In genomic region chr1:201721131-201722049, GRCh38 we compare ENCODE assay signal across 10 cellular contexts.
DNase-seq lines count a peak whose midpoint lies in the region; ATAC-seq, FAIRE-seq and TF ChIP-seq lines count a peak whose summit lies in the region.
"Had no signal": no experiment of that assay in that cellular context is flagged by ENCODE, and none has a peak within 500 bp of the region (broad histone marks: within the 10 kb centered on the region; RNA-seq: fewer than 3 reads in every experiment).

No MANE protein-coding gene starts in this region.

- peaks cover 45% of the 10 kb centered on the region for H3K36me3 Mint-ChIP-seq in brain

- H3K4me1 ChIP-seq in HUES6 (ENCODE audit: control insufficient read depth, insufficient read depth, low read length) (peaks cover 38% of the 10 kb centered on the region), HepG2 (ENCODE audit: insufficient read depth, low read length) (no peaks in the 10 kb centered on the region)
- H3K4me1 ChIP-seq: parathyroid adenoma had no signal

- CTCF ChIA-PET in HepG2 (lab: Yijun Ruan, JAX; ENCODE audit: low intra/inter-chr PET ratio, low total read pairs): no interaction called here

- H3K27ac Mint-ChIP-seq in brain: peak overlapping the region in 4 of 5 experiments; percentile 57 to 90 (median 84)

- POLR2A ChIA-PET in HepG2 (lab: Yijun Ruan, JAX): no interaction called here

- H3K9me3 Mint-ChIP-seq in brain: no peaks in the 10 kb centered on the region

- H3K9me3 ChIP-seq in HUES6 (ENCODE audit: control insufficient read depth, insufficient read depth, low read depth, low read length): no peaks in the 10 kb centered on the region
- no peaks in the 10 kb centered on the region for H3K9me3 ChIP-seq in HepG2 (ENCODE audit: low read length)

- H3K4me3 ChIP-seq in HUES6 (ENCODE audit: low read depth, low read length) (no peak overlapping the region), HepG2 (replicated peaks in 1 of 3; ENCODE audit: insufficient read depth in 1 of 3, low read depth in 2 of 3, low read length in 3 of 3) (no peak overlapping the region)

- TF ChIP-seq RAD21 in HepG2 (CRISPR knock-in tag; IDR thresholded peaks at IDR 0.05): no peak

- TF ChIP-seq POLR2A in HepG2 (IDR thresholded peaks at IDR 0.05; ENCODE audit: insufficient read depth in 1 of 2, low read depth in 2 of 2, low read length in 2 of 2): no peak

- H3K4me2 ChIP-seq in HepG2 (ENCODE audit: low read depth, low read length): no peak overlapping the region

- H3K27me3 ChIP-seq in HUES6 (ENCODE audit: control insufficient read depth, insufficient read depth, low read length): no peaks in the 10 kb centered on the region
- no peaks in the 10 kb centered on the region for H3K27me3 ChIP-seq in layer of hippocampus (ENCODE audit: control insufficient read depth, insufficient read depth, low read length)
- H3K27me3 ChIP-seq in HepG2 (ENCODE audit: control insufficient read depth in 1 of 2, insufficient read depth in 2 of 2, low read length in 2 of 2): peaks cover 2 to 40% of the 10 kb centered on the region in 2 experiments; a peak in 3 of 5 replicates

- no peaks in the 10 kb centered on the region for H3K79me2 ChIP-seq in HepG2 (ENCODE audit: insufficient read depth, low read length)
- H3K79me2 ChIP-seq: parathyroid adenoma had no signal

- no peak for FAIRE-seq in HepG2 (lab: Jason Lieb, UNC)

- peaks cover 4% of the 10 kb centered on the region for H3K27me3 Mint-ChIP-seq in brain

- no peaks in the 10 kb centered on the region for H4K20me1 ChIP-seq in HepG2 (ENCODE audit: insufficient read depth, low read length)

- H3K36me3 ChIP-seq in HUES6 (ENCODE audit: control insufficient read depth, insufficient read depth, low read length) (no peaks in the 10 kb centered on the region), HepG2 (replicated peaks in 1 of 2; ENCODE audit: control insufficient read depth in 1 of 2, insufficient read depth in 2 of 2, low read length in 2 of 2) (no peaks in the 10 kb centered on the region)

- H3K9ac ChIP-seq in HUES6 (ENCODE audit: low read length) (peak overlapping the region; percentile 12), HepG2 (ENCODE audit: insufficient read depth, low read depth, low read length) (no peak overlapping the region)
- H3K9ac ChIP-seq: parathyroid adenoma had no signal

- H3K27ac ChIP-seq in HUES6 (ENCODE audit: low read depth, low read length) (peak overlapping the region; percentile 12; the same call in 1 of the 2 replicates), layer of hippocampus (ENCODE audit: low read depth, low read length) (peak overlapping the region; percentile 100), HepG2 (ENCODE audit: extremely low read length, insufficient read depth, low read length) (no peak overlapping the region)
- H3K27ac ChIP-seq: parathyroid adenoma had no signal

- in situ Hi-C loops in HepG2 (cut with HindIII; ENCODE audit: extremely low pct_ligation_motif_present, low pct_unique_long_range_greater_than_20kb): no loop called here

- ATAC-seq in HG03039 (IDR thresholded peaks at IDR 0.05; ENCODE audit: unreplicated experiment): no peak
- ATAC-seq in HepG2: no peak

- no peak overlapping the region for H2AFZ ChIP-seq in HepG2 (ENCODE audit: low read length)
- H2AFZ ChIP-seq: parathyroid adenoma had no signal

- no TSS peak for BruUV-seq in HepG2 (replicated peaks; lab: Mats Ljungman, UMichigan)

- DNase-seq in superior temporal gyrus (ENCODE audit: extremely low spot score) (peak; percentile 68), cerebellar cortex (ENCODE audit: low spot score) (no peak), HepG2 (ENCODE audit: low spot score) (no peak), amniotic stem cell (lab: John Stamatoyannopoulos, UW) (no peak)
- DNase-seq: NCI-H187 had no signal

- TF ChIP-seq EP300 in HepG2 (IDR thresholded peaks at IDR 0.05; ENCODE audit: low read depth in 2 of 2, low read length in 2 of 2) (no peak), HepG2 (CRISPR knock-in tag; IDR thresholded peaks at IDR 0.05; ENCODE audit: borderline replicate concordance) (no peak)

- peak overlapping the region in 3 of 5 experiments; percentile 11 to 15 (median 12) for H3K4me3 Mint-ChIP-seq in brain

- intact Hi-C loops in HepG2 (cut with micrococcal nuclease; ENCODE audit: unreplicated experiment): no loop called here

- 7% methylated on average over 12 of the region's 12 CpGs for WGBS in HepG2 (ENCODE audit: low lambda C conversion rate)

- TF ChIP-seq CTCF in brain (conservative IDR thresholded peaks at IDR 0.05): no peak
- no peak for TF ChIP-seq CTCF in HepG2 (CRISPR knock-in tag; IDR thresholded peaks at IDR 0.05)

- H3K4me1 Mint-ChIP-seq in brain: peaks cover 55% of the 10 kb centered on the region

TF ChIP-seq in HepG2, 621 proteins besides CTCF, POLR2A, EP300 and RAD21:
- TF ChIP-seq FOXP4 (CRISPR knock-in tag; IDR thresholded peaks at IDR 0.05): no peak
- no peak for TF ChIP-seq ZNF18 (CRISPR knock-in tag; IDR thresholded peaks at IDR 0.05; ENCODE audit: insufficient replicate concordance)
- no peak for TF ChIP-seq IRX3 (CRISPR knock-in tag; IDR thresholded peaks at IDR 0.05; ENCODE audit: borderline replicate concordance, low read depth)
- TF ChIP-seq RFXAP (CRISPR knock-in tag; IDR thresholded peaks at IDR 0.05; ENCODE audit: borderline replicate concordance): no peak
- no peak for TF ChIP-seq HDAC1 (CRISPR knock-in tag; IDR thresholded peaks at IDR 0.05)
- no peak for TF ChIP-seq CEBPG (CRISPR knock-in tag; IDR thresholded peaks at IDR 0.05)
- TF ChIP-seq DR1 (CRISPR knock-in tag; IDR thresholded peaks at IDR 0.05): no peak
TF ChIP-seq in HepG2: peak in this region for 0.
